1 cellular context compared by ENCODE assay signal in the genomic region with DNA sequence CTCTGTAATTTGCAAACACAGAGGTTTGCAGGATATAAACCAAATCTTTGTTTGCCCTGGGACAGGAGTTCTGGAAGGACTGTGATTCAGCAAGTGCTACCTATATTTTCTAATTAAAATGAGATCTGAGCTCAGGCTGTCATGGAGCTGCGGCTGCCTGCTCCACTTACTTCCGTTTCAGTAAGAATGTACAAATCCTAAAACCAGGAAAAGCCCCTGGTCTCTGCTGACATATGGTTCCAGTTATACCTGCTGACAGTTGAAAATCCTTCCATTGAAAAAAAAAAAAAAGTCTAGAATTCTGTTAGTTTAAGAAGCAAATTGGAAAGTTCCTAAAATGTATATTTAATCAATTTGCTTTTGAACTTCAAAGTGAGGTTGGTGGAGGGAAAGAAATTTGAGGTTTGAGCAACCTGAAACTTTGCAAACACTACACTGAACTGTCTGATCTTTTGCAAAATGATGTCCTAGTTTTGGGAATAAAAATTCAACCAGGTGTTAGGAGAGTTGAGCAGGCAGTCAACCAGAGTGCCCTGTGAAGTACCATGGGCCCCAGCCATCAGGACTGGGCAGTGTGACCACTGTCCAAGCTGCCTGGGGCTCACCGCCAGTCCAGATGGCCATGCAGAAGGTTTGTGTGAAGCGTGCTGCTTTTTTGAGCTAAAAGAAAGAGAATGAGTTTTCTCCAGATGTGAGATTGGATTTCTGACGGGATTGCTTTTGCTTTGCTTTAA.
TF ChIP-seq lines count a peak whose summit lies in the region.

No MANE protein-coding gene starts in this region.

TF ChIP-seq in HepG2, 621 proteins besides CTCF, POLR2A, EP300 and RAD21 (continued from another document):
- TF ChIP-seq, protein P1, sequence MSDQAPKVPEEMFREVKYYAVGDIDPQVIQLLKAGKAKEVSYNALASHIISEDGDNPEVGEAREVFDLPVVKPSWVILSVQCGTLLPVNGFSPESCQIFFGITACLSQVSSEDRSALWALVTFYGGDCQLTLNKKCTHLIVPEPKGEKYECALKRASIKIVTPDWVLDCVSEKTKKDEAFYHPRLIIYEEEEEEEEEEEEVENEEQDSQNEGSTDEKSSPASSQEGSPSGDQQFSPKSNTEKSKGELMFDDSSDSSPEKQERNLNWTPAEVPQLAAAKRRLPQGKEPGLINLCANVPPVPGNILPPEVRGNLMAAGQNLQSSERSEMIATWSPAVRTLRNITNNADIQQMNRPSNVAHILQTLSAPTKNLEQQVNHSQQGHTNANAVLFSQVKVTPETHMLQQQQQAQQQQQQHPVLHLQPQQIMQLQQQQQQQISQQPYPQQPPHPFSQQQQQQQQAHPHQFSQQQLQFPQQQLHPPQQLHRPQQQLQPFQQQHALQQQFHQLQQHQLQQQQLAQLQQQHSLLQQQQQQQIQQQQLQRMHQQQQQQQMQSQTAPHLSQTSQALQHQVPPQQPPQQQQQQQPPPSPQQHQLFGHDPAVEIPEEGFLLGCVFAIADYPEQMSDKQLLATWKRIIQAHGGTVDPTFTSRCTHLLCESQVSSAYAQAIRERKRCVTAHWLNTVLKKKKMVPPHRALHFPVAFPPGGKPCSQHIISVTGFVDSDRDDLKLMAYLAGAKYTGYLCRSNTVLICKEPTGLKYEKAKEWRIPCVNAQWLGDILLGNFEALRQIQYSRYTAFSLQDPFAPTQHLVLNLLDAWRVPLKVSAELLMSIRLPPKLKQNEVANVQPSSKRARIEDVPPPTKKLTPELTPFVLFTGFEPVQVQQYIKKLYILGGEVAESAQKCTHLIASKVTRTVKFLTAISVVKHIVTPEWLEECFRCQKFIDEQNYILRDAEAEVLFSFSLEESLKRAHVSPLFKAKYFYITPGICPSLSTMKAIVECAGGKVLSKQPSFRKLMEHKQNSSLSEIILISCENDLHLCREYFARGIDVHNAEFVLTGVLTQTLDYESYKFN (CRISPR knock-in tag; conservative IDR thresholded peaks at IDR 0.05) = peak; percentile 47
- peak; percentile 60; the same call in 1 of the 2 replicates for TF ChIP-seq SIX1 (CRISPR knock-in tag; IDR thresholded peaks at IDR 0.05; ENCODE audit: borderline replicate concordance)
- TF ChIP-seq TCF7 (IDR thresholded peaks at IDR 0.05; ENCODE audit: low read depth) = peak; percentile 57
- no peak for TF ChIP-seq ZSCAN9 (CRISPR knock-in tag; IDR thresholded peaks at IDR 0.05; ENCODE audit: borderline replicate concordance)
TF ChIP-seq in HepG2: peak in this region for 16.
